In genomic region chr11:43756575-43756974, GRCh38 we compare ENCODE assay signal across 19 cellular contexts.
DNase-seq lines count a peak whose midpoint lies in the region; ATAC-seq, FAIRE-seq and TF ChIP-seq lines count a peak whose summit lies in the region.
"Had no signal": no experiment of that assay in that cellular context is flagged by ENCODE, and none has a peak within 500 bp of the region (broad histone marks: within the 10 kb centered on the region; RNA-seq: fewer than 3 reads in every experiment).

No MANE protein-coding gene starts in this region.

- H3K9ac ChIP-seq in HepG2 (ENCODE audit: insufficient read depth, low read depth, low read length) = no peak overlapping the region
- no peak overlapping the region for H3K9ac ChIP-seq in astrocyte (ENCODE audit: low read length)
- H3K9ac ChIP-seq in mammary epithelial cell (ENCODE audit: insufficient read depth, low read length) = no peak overlapping the region

- H3K27ac ChIP-seq in HepG2 (ENCODE audit: extremely low read length, insufficient read depth, low read length) (no peak overlapping the region), right lobe of liver (no peak overlapping the region), astrocyte (ENCODE audit: low read depth, low read length) (no peak overlapping the region), WERI-Rb-1 (no peak overlapping the region), mammary epithelial cell (ENCODE audit: insufficient read depth, low read depth, low read length) (no peak overlapping the region)
- H3K27ac ChIP-seq: heart right ventricle, tibial nerve had no signal

- H3K4me3 ChIP-seq in HepG2 (replicated peaks in 1 of 3; ENCODE audit: insufficient read depth in 1 of 3, low read depth in 2 of 3, low read length in 3 of 3) (no peak overlapping the region), right lobe of liver (no peak overlapping the region), astrocyte (ENCODE audit: insufficient read depth, low read depth, low read length) (no peak overlapping the region), fibroblast of mammary gland (ENCODE audit: control insufficient read depth, low read depth, low read length) (no peak overlapping the region), WERI-Rb-1 (ENCODE audit: low read depth, low read length) (no peak overlapping the region), mammary epithelial cell (replicated peaks in 1 of 3; ENCODE audit: insufficient read depth in 1 of 3, low read depth in 2 of 3, low read length in 3 of 3) (no peak overlapping the region)
- H3K4me3 ChIP-seq: heart right ventricle, tibial nerve had no signal

- no peaks in the 10 kb centered on the region for H4K20me1 ChIP-seq in HepG2 (ENCODE audit: insufficient read depth, low read length)
- H4K20me1 ChIP-seq in astrocyte (ENCODE audit: insufficient read depth, low read length) = no peaks in the 10 kb centered on the region
- no peaks in the 10 kb centered on the region for H4K20me1 ChIP-seq in mammary epithelial cell (ENCODE audit: insufficient read depth, low read length)

- BruUV-seq in HepG2 (replicated peaks; lab: Mats Ljungman, UMichigan) (TSS peak; percentile 10), mammary epithelial cell (replicated peaks; lab: Mats Ljungman, UMichigan) (no TSS peak)

- H3K36me3 ChIP-seq in HepG2 (replicated peaks in 1 of 2; ENCODE audit: control insufficient read depth in 1 of 2, insufficient read depth in 2 of 2, low read length in 2 of 2) = peaks cover 4 to 34% of the 10 kb centered on the region in 2 experiments; a peak in 3 of 5 replicates
- peaks cover 0 to 2% (median 0%) of the 10 kb centered on the region in 4 donors for H3K36me3 ChIP-seq in right lobe of liver
- H3K36me3 ChIP-seq in astrocyte (ENCODE audit: insufficient read depth, low read length) = peaks cover 5% of the 10 kb centered on the region
- no peaks in the 10 kb centered on the region; the same call in 1 of the 2 replicates for H3K36me3 ChIP-seq in WERI-Rb-1
- peaks cover 10% of the 10 kb centered on the region for H3K36me3 ChIP-seq in mammary epithelial cell (ENCODE audit: insufficient read depth, low read length)

- H3K27me3 Mint-ChIP-seq in astrocyte (ENCODE audit: low read depth, unreplicated experiment) = no peaks in the 10 kb centered on the region
- H3K27me3 Mint-ChIP-seq: CD4-positive, alpha-beta T cell; memory B cell; stimulated activated memory B cell treated with anti-CD40 and anti-IgM and Interleukin-4, amounts not matched to agents 10 μg/mL and 1 μg/mL and 100 μg/mL, for 72 hours had no signal

- H3K4me2 ChIP-seq in HepG2 (ENCODE audit: low read depth, low read length) (no peak overlapping the region), astrocyte (ENCODE audit: low read length) (no peak overlapping the region), mammary epithelial cell (ENCODE audit: insufficient read depth, low read depth, low read length) (no peak overlapping the region)

- POLR2A ChIA-PET in HepG2 (lab: Yijun Ruan, JAX) = no interaction called here

- no peak for TF ChIP-seq CTCF in HepG2 (CRISPR knock-in tag; IDR thresholded peaks at IDR 0.05)
- TF ChIP-seq CTCF in right lobe of liver (IDR thresholded peaks at IDR 0.05) = no peak
- no peak for TF ChIP-seq CTCF in astrocyte (IDR thresholded peaks at IDR 0.05; ENCODE audit: insufficient read depth, low read depth, low read length)
- TF ChIP-seq CTCF in fibroblast of mammary gland (conservative IDR thresholded peaks at IDR 0.05; ENCODE audit: control insufficient read depth, insufficient read depth, low read depth, low read length) = no peak
- no peak for TF ChIP-seq CTCF in WERI-Rb-1 (IDR thresholded peaks at IDR 0.05; ENCODE audit: low read depth, low read length)
- TF ChIP-seq CTCF in mammary epithelial cell (conservative IDR thresholded peaks at IDR 0.05 in 1 of 2, IDR thresholded peaks at IDR 0.05 in 1 of 2; ENCODE audit: extremely low read depth in 1 of 2, insufficient read depth in 1 of 2, low read depth in 1 of 2, low read length in 2 of 2) = no peak

- 95% methylated on average over 3 of the region's 3 CpGs for WGBS in HepG2 (ENCODE audit: low lambda C conversion rate)
- WGBS in right lobe of liver (ENCODE audit: insufficient coverage, low coverage, low lambda C conversion rate, missing lambda C conversion rate) = 97% methylated on average over 3 of the region's 3 CpGs
- 96% methylated on average over 3 of the region's 3 CpGs for WGBS in mammary epithelial cell (ENCODE audit: low coverage, missing lambda C conversion rate)

- no peak for DNase-seq in HepG2 (ENCODE audit: low spot score)
- no peak for DNase-seq in right lobe of liver
- DNase-seq in astrocyte (ENCODE audit: low read depth) = peak; percentile 50
- DNase-seq in fibroblast of mammary gland (ENCODE audit: low read depth) = peak; percentile 47
- no peak for DNase-seq in WERI-Rb-1
- no peak for DNase-seq in mammary epithelial cell
- DNase-seq: anterior cingulate cortex; CD4-positive, alpha-beta T cell; cortex of kidney; heart right ventricle; islet precursor cell; NCI-H1930; SHP77 treated with DMSO at 0.1 percent for 48 hours had no signal

- H3K27me3 ChIP-seq in HepG2 (ENCODE audit: control insufficient read depth in 1 of 2, insufficient read depth in 2 of 2, low read length in 2 of 2) (no peaks in the 10 kb centered on the region), right lobe of liver (no peaks in the 10 kb centered on the region), astrocyte (ENCODE audit: insufficient read depth, low read length) (no peaks in the 10 kb centered on the region), WERI-Rb-1 (ENCODE audit: insufficient read depth, low read depth, severe bottlenecking) (no peaks in the 10 kb centered on the region), mammary epithelial cell (ENCODE audit: insufficient read depth, low read length) (no peaks in the 10 kb centered on the region)
- H3K27me3 ChIP-seq: heart right ventricle, tibial nerve had no signal

- ATAC-seq in HepG2 (no peak), right lobe of liver (no peak), HG02610 (IDR thresholded peaks at IDR 0.05; ENCODE audit: unreplicated experiment) (no peak), GM18873 (IDR thresholded peaks at IDR 0.05; ENCODE audit: low FRiP score, unreplicated experiment) (no peak)
- ATAC-seq: activated CD4-positive, CD25-positive, alpha-beta regulatory T cell treated with anti-CD3 and anti-CD28 coated beads, Interleukin-2, amount 50 U/mL, for 24 hours; heart right ventricle; stimulated activated memory B cell treated with anti-CD40 and anti-IgM and Interleukin-4, amounts not matched to agents 10 μg/mL and 1 μg/mL and 100 μg/mL, for 72 hours had no signal

- TF ChIP-seq RAD21 in HepG2 (CRISPR knock-in tag; IDR thresholded peaks at IDR 0.05) = no peak

- in situ Hi-C loops in HepG2 (cut with HindIII; ENCODE audit: extremely low pct_ligation_motif_present, low pct_unique_long_range_greater_than_20kb) (no loop called here), mammary epithelial cell (cut with MboI; ENCODE audit: low sequenced_read_pairs in 2 of 2) (no loop called here)

- H3K79me2 ChIP-seq in HepG2 (ENCODE audit: insufficient read depth, low read length) (no peaks in the 10 kb centered on the region), astrocyte (ENCODE audit: insufficient read depth, low read length) (no peaks in the 10 kb centered on the region), mammary epithelial cell (ENCODE audit: insufficient read depth, low read length) (no peaks in the 10 kb centered on the region)

- intact Hi-C loops in HepG2 (cut with micrococcal nuclease; ENCODE audit: unreplicated experiment) = no loop called here
- intact Hi-C loops in right lobe of liver (cut with DNase I) = no loop called here
- intact Hi-C loops in mammary epithelial cell (cut with micrococcal nuclease) = no loop called here

- no peaks in the 10 kb centered on the region for H3K9me3 Mint-ChIP-seq in astrocyte (ENCODE audit: unreplicated experiment)
- H3K9me3 Mint-ChIP-seq: memory B cell; stimulated activated memory B cell treated with anti-CD40 and anti-IgM and Interleukin-4, amounts not matched to agents 10 μg/mL and 1 μg/mL and 100 μg/mL, for 72 hours had no signal

- FAIRE-seq in HepG2 (lab: Jason Lieb, UNC) = no peak
- FAIRE-seq in astrocyte (lab: Jason Lieb, UNC) = no peak

- CTCF ChIA-PET in HepG2 (lab: Yijun Ruan, JAX; ENCODE audit: low intra/inter-chr PET ratio, low total read pairs) = no interaction called here
- CTCF ChIA-PET in mammary epithelial cell (lab: Charles Lee; ENCODE audit: low non-redundant PET) = no interaction called here

- H3K4me1 ChIP-seq in HepG2 (ENCODE audit: insufficient read depth, low read length) (no peaks in the 10 kb centered on the region), right lobe of liver (no peaks in the 10 kb centered on the region), astrocyte (ENCODE audit: insufficient read depth, low read length) (no peaks in the 10 kb centered on the region), mammary epithelial cell (ENCODE audit: insufficient read depth, low read length) (no peaks in the 10 kb centered on the region)
- H3K4me1 ChIP-seq: tibial nerve had no signal

- H3K9me3 ChIP-seq in HepG2 (ENCODE audit: low read length) = no peaks in the 10 kb centered on the region
- no peaks in the 10 kb centered on the region for H3K9me3 ChIP-seq in right lobe of liver
- no peaks in the 10 kb centered on the region for H3K9me3 ChIP-seq in astrocyte (ENCODE audit: insufficient read depth, low read depth, low read length)
- H3K9me3 ChIP-seq in WERI-Rb-1 (ENCODE audit: severe bottlenecking) = no peaks in the 10 kb centered on the region
- H3K9me3 ChIP-seq in mammary epithelial cell (replicated peaks; ENCODE audit: insufficient read depth, low read length) = no peaks in the 10 kb centered on the region
- H3K9me3 ChIP-seq: heart right ventricle, tibial nerve had no signal

- no peak for TF ChIP-seq POLR2A in HepG2 (IDR thresholded peaks at IDR 0.05; ENCODE audit: insufficient read depth in 1 of 2, low read depth in 2 of 2, low read length in 2 of 2)
- no peak for TF ChIP-seq POLR2A in right lobe of liver (IDR thresholded peaks at IDR 0.05)

- no peak overlapping the region for H3K27ac Mint-ChIP-seq in astrocyte (ENCODE audit: unreplicated experiment)
- H3K27ac Mint-ChIP-seq: CD4-positive, alpha-beta T cell; memory B cell; stimulated activated memory B cell treated with anti-CD40 and anti-IgM and Interleukin-4, amounts not matched to agents 10 μg/mL and 1 μg/mL and 100 μg/mL, for 72 hours had no signal

- H3K4me1 Mint-ChIP-seq in astrocyte (ENCODE audit: low read depth, unreplicated experiment) = no peaks in the 10 kb centered on the region
- H3K4me1 Mint-ChIP-seq: memory B cell; stimulated activated memory B cell treated with anti-CD40 and anti-IgM and Interleukin-4, amounts not matched to agents 10 μg/mL and 1 μg/mL and 100 μg/mL, for 72 hours had no signal

- peaks cover 13% of the 10 kb centered on the region for H3K36me3 Mint-ChIP-seq in astrocyte (ENCODE audit: low read depth, unreplicated experiment)

- H3K4me3 Mint-ChIP-seq in astrocyte (ENCODE audit: unreplicated experiment) = no peak overlapping the region
- H3K4me3 Mint-ChIP-seq: CD4-positive, alpha-beta T cell; memory B cell; stimulated activated memory B cell treated with anti-CD40 and anti-IgM and Interleukin-4, amounts not matched to agents 10 μg/mL and 1 μg/mL and 100 μg/mL, for 72 hours had no signal

- dilution Hi-C loops in mammary epithelial cell (cut with HindIII; ENCODE audit: low sequenced_read_pairs) = no loop called here

- H2AFZ ChIP-seq in HepG2 (ENCODE audit: low read length) (no peak overlapping the region), astrocyte (ENCODE audit: low read depth, low read length) (no peak overlapping the region), mammary epithelial cell (ENCODE audit: low read depth, low read length) (no peak overlapping the region)

- TF ChIP-seq EP300 in HepG2 (IDR thresholded peaks at IDR 0.05; ENCODE audit: low read depth in 2 of 2, low read length in 2 of 2) (no peak), HepG2 (CRISPR knock-in tag; IDR thresholded peaks at IDR 0.05; ENCODE audit: borderline replicate concordance) (no peak)

Comparison
In these comparisons a context has a peak if more than half of its experiments do, and no peak if none do; other contexts are left out.
1. DNase-seq: peak in astrocyte (single experiment) and fibroblast of mammary gland (single experiment); none in HepG2 (single experiment), right lobe of liver (0 of 3), WERI-Rb-1 (single experiment) and mammary epithelial cell (single experiment).